In the genomic region with DNA sequence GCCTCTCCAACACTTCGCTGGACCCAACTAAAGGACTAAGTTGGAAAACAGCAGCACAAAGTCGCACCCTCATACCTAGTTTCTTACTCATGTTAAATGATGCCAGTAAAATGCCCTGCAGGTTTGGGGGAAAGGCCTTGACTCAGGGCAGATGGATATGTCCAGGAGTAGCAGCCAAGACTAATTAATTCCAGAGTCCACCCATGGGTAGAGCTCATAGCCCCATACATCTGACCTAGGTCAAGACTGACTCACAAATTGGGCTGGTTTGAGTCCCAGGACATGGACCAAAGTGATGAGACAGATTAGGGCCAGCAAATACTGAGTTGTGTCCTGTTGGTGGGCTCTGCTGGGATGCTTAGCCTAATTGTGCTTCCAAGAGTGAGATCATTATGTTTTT, we compare ENCODE assay signal across 17 cellular contexts.
DNase-seq lines count a peak whose midpoint lies in the region; ATAC-seq, FAIRE-seq and TF ChIP-seq lines count a peak whose summit lies in the region.
"Had no signal": no experiment of that assay in that cellular context is flagged by ENCODE, and none has a peak within 500 bp of the region (broad histone marks: within the 10 kb centered on the region; RNA-seq: fewer than 3 reads in every experiment).

No MANE protein-coding gene starts in this region.

- ATAC-seq in GM19395 (IDR thresholded peaks at IDR 0.05; ENCODE audit: unreplicated experiment) = no peak
- ATAC-seq: effector memory CD8-positive, alpha-beta T cell had no signal

- peak; percentile 91 for DNase-seq in EH (ENCODE audit: low read depth)
- peak; percentile 46 for DNase-seq in LHCN-M2 (ENCODE audit: low read depth)
- DNase-seq in bronchial epithelial cell (ENCODE audit: low read depth) = peak; percentile 55
- DNase-seq in kidney tubule cell (ENCODE audit: low spot score) = peak; percentile 71
- DNase-seq in H7 = no peak
- DNase-seq in NK-92 treated with Interleukin-12 subunit alpha and Interleukin-12 subunit beta, amount 100 ng/mL, for 24 hours (lab: John Stamatoyannopoulos, UW) = no peak
- DNase-seq in NCI-H1436 (lab: John Stamatoyannopoulos, UW) = no peak
- DNase-seq: activated CD4-positive, alpha-beta memory T cell treated with anti-CD3 and anti-CD28 coated beads for 36 hours; activated naive CD8-positive, alpha-beta T cell treated with anti-CD3 and anti-CD28 coated beads, Interleukin-2, amount 10 ng/mL, durations not matched to agents 7 days and 5 days; central memory CD4-positive, alpha-beta T cell; effector memory CD8-positive, alpha-beta T cell; NCI-H1105 treated with DMSO at 0.1 percent for 48 hours; stimulated activated CD4-positive, alpha-beta T cell treated with anti-CD3 and anti-CD28 coated beads, Interleukin-4, amount 100 ng/mL, for 1 hour; stimulated activated CD8-positive, alpha-beta memory T cell treated with anti-CD3 and anti-CD28 coated beads, Interleukin-4, amount 100 ng/mL, for 48 hours had no signal

- H3K4me3 ChIP-seq in bronchial epithelial cell (ENCODE audit: low read depth, low read length) = no peak overlapping the region
- H3K4me3 ChIP-seq in H7 (ENCODE audit: insufficient read depth, low read depth, low read length) = no peak overlapping the region
- H3K4me3 ChIP-seq: thoracic aorta had no signal

- no peaks in the 10 kb centered on the region for H3K36me3 ChIP-seq in bronchial epithelial cell (ENCODE audit: control insufficient read depth, insufficient read depth, low read length)
- H3K36me3 ChIP-seq in H7 (replicated peaks; ENCODE audit: control insufficient read depth, insufficient read depth, low read length) = no peaks in the 10 kb centered on the region
- H3K36me3 ChIP-seq: thoracic aorta had no signal

- no peak for TF ChIP-seq CTCF in bronchial epithelial cell (IDR thresholded peaks at IDR 0.05; ENCODE audit: insufficient read depth, low read length, severe bottlenecking)

- FAIRE-seq in bronchial epithelial cell (lab: Jason Lieb, UNC) = no peak
- FAIRE-seq: GM12892 had no signal

- H3K27me3 ChIP-seq in bronchial epithelial cell (ENCODE audit: control insufficient read depth, insufficient read depth, low read length) (no peaks in the 10 kb centered on the region), H7 (ENCODE audit: control insufficient read depth, insufficient read depth, low read length) (no peaks in the 10 kb centered on the region)

Comparison
In these comparisons a context has a peak if more than half of its experiments do, and no peak if none do; other contexts are left out.
1. DNase-seq: peak in EH (single experiment), LHCN-M2 (single experiment), bronchial epithelial cell (single experiment) and kidney tubule cell (single experiment); none in H7 (single experiment), NK-92 treated with Interleukin-12 subunit alpha and Interleukin-12 subunit beta, amount 100 ng/mL, for 24 hours (single experiment) and NCI-H1436 (single experiment).